ENCODE assay signal across 9 cellular contexts in genomic region chr16:75252946-75253911, GRCh38. TPM values are rescaled to one million over a fixed set of nuclear protein-coding genes. Genes with fewer than 3 reads are reported as not detected.
A peak's percentile ranks its signal among the peaks of the same experiment; 100 is the strongest.
DNase-seq lines count a peak whose midpoint lies in the region; ATAC-seq, FAIRE-seq and TF ChIP-seq lines count a peak whose summit lies in the region.
"Had no signal": no experiment of that assay in that cellular context is flagged by ENCODE, and none has a peak within 500 bp of the region (broad histone marks: within the 10 kb centered on the region; RNA-seq: fewer than 3 reads in every experiment).

No MANE protein-coding gene starts in this region.

- H3K4me1 ChIP-seq in astrocyte (ENCODE audit: insufficient read depth, low read length) (peaks cover 77% of the 10 kb centered on the region), hepatocyte (ENCODE audit: insufficient read depth) (peaks cover 85% of the 10 kb centered on the region)

- peak overlapping the region; percentile 80 for H3K4me2 ChIP-seq in astrocyte (ENCODE audit: low read length)
- peak overlapping the region; percentile 73 for H3K4me2 ChIP-seq in hepatocyte

- no peaks in the 10 kb centered on the region for H3K9me3 ChIP-seq in astrocyte (ENCODE audit: insufficient read depth, low read depth, low read length)
- H3K9me3 ChIP-seq in hepatocyte (ENCODE audit: low read depth) = no peaks in the 10 kb centered on the region

- peaks cover 57% of the 10 kb centered on the region for H3K4me1 Mint-ChIP-seq in astrocyte (ENCODE audit: low read depth, unreplicated experiment)
- H3K4me1 Mint-ChIP-seq in progenitor cell of endocrine pancreas (ENCODE audit: low read depth) = peaks cover 23% of the 10 kb centered on the region

- peaks cover 96% of the 10 kb centered on the region for H3K79me2 ChIP-seq in astrocyte (ENCODE audit: insufficient read depth, low read length)
- H3K79me2 ChIP-seq in hepatocyte = peaks cover 94% of the 10 kb centered on the region

- H3K36me3 ChIP-seq in astrocyte (ENCODE audit: insufficient read depth, low read length) (no peaks in the 10 kb centered on the region), hepatocyte (replicated peaks; ENCODE audit: insufficient read depth, low read depth) (no peaks in the 10 kb centered on the region)

- peak overlapping the region; percentile 73 for H3K9ac ChIP-seq in astrocyte (ENCODE audit: low read length)

- H3K27me3 ChIP-seq in astrocyte (ENCODE audit: insufficient read depth, low read length) (no peaks in the 10 kb centered on the region), hepatocyte (no peaks in the 10 kb centered on the region)

- peak overlapping the region; percentile 93 for H3K27ac Mint-ChIP-seq in astrocyte (ENCODE audit: unreplicated experiment)
- H3K27ac Mint-ChIP-seq in progenitor cell of endocrine pancreas = no peak overlapping the region

- H3K4me3 Mint-ChIP-seq in astrocyte (ENCODE audit: unreplicated experiment) = peak overlapping the region; percentile 70
- no peak overlapping the region for H3K4me3 Mint-ChIP-seq in progenitor cell of endocrine pancreas (ENCODE audit: low read depth)

- H3K27me3 Mint-ChIP-seq in astrocyte (ENCODE audit: low read depth, unreplicated experiment) (no peaks in the 10 kb centered on the region), progenitor cell of endocrine pancreas (no peaks in the 10 kb centered on the region)

- WGBS in hepatocyte (ENCODE audit: low lambda C conversion rate, missing lambda C conversion rate) = 58% methylated on average over 15 of the region's 15 CpGs

- H3K36me3 Mint-ChIP-seq in astrocyte (ENCODE audit: low read depth, unreplicated experiment) = peaks cover 3% of the 10 kb centered on the region
- H3K36me3 Mint-ChIP-seq in progenitor cell of endocrine pancreas (ENCODE audit: insufficient read depth) = no peaks in the 10 kb centered on the region

- H4K20me1 ChIP-seq in astrocyte (ENCODE audit: insufficient read depth, low read length) = peaks cover 87% of the 10 kb centered on the region
- H4K20me1 ChIP-seq in hepatocyte (ENCODE audit: insufficient read depth, poor library complexity, severe bottlenecking) = peaks cover 85% of the 10 kb centered on the region

- H3K27ac ChIP-seq in astrocyte (ENCODE audit: low read depth, low read length) = peak overlapping the region; percentile 82
- peak overlapping the region; percentile 96 for H3K27ac ChIP-seq in hepatocyte

- intact Hi-C loops in sciatic nerve (cut with DNase I) = no loop called here

- H3K4me3 ChIP-seq in astrocyte (ENCODE audit: insufficient read depth, low read depth, low read length) (peak overlapping the region; percentile 29), hepatocyte (no peak overlapping the region)

- no peaks in the 10 kb centered on the region for H3K9me2 ChIP-seq in hepatocyte (replicated peaks; ENCODE audit: insufficient read depth)

- TF ChIP-seq CTCF in astrocyte (IDR thresholded peaks at IDR 0.05; ENCODE audit: insufficient read depth, low read depth, low read length) (no peak), hepatocyte (IDR thresholded peaks at IDR 0.05; ENCODE audit: poor library complexity) (no peak), progenitor cell of endocrine pancreas (IDR thresholded peaks at IDR 0.05; ENCODE audit: unreplicated experiment) (no peak)

- no peak overlapping the region for H2AFZ ChIP-seq in astrocyte (ENCODE audit: low read depth, low read length)
- no peak overlapping the region for H2AFZ ChIP-seq in hepatocyte

- ATAC-seq in sciatic nerve = peak; percentile 40
- ATAC-seq in HG02973 (IDR thresholded peaks at IDR 0.05; ENCODE audit: unreplicated experiment) = no peak
- no peak for ATAC-seq in GM19351 (IDR thresholded peaks at IDR 0.05; ENCODE audit: unreplicated experiment)

- H3K9me3 Mint-ChIP-seq in astrocyte (ENCODE audit: unreplicated experiment) (no peaks in the 10 kb centered on the region), progenitor cell of endocrine pancreas (ENCODE audit: low read depth) (no peaks in the 10 kb centered on the region)

- DNase-seq in ELR (ENCODE audit: low read depth) (peak; percentile 72), astrocyte (ENCODE audit: low read depth) (peak; percentile 78), hepatocyte (ENCODE audit: low spot score) (peak; percentile 58), sciatic nerve (ENCODE audit: low spot score) (no peak), progenitor cell of endocrine pancreas (ENCODE audit: low spot score, unreplicated experiment) (no peak)
- no peak for DNase-seq in stimulated activated CD8-positive, alpha-beta memory T cell treated with anti-CD3 and anti-CD28 coated beads, Interleukin-4, amount 100 ng/mL, for 48 hours

- peak; percentile 17 for FAIRE-seq in astrocyte (lab: Jason Lieb, UNC)

RNA-seq across cellular contexts. Expression of gene BCAR1, which starts 1.8 kb away (rescaled TPM):
- total RNA-seq in astrocyte (241 and 296 TPM in 2 replicates), hepatocyte (73.2 and 77.3 TPM in 2 replicates), sciatic nerve (71.7 TPM), progenitor cell of endocrine pancreas (74.8 and 75.1 TPM in 2 replicates)
- 112 and 124 TPM in 2 replicates for polyA plus RNA-seq in hepatocyte

RNA-seq across cellular contexts. Expression of gene CTRB1, which starts 34.4 kb away (rescaled TPM):
- total RNA-seq in astrocyte (not detected in 2 replicates), hepatocyte (not detected in 2 replicates), sciatic nerve (2.7 TPM), progenitor cell of endocrine pancreas (not detected in 2 replicates)
- polyA plus RNA-seq in hepatocyte = 0.21 and 0.26 TPM in 2 replicates
- total RNA-seq: glomerular endothelial cell had no signal

RNA-seq across cellular contexts. Expression of gene CTRB2, which starts 46.3 kb away (rescaled TPM):
- total RNA-seq in astrocyte (0.43 TPM in 1 of 2 replicates, not detected in the other), hepatocyte (not detected in 2 replicates), sciatic nerve (7.3 TPM), progenitor cell of endocrine pancreas (1.1 TPM in 1 of 2 replicates, not detected in the other)
- 0.44 TPM in 1 of 2 replicates, not detected in the other for polyA plus RNA-seq in hepatocyte
- total RNA-seq: glomerular endothelial cell had no signal

Comparison
In these comparisons a context has a peak if more than half of its experiments do, and no peak if none do; other contexts are left out.
1. DNase-seq: peak in ELR (single experiment), astrocyte (single experiment) and hepatocyte (single experiment); none in sciatic nerve (single experiment), stimulated activated CD8-positive, alpha-beta memory T cell treated with anti-CD3 and anti-CD28 coated beads, Interleukin-4, amount 100 ng/mL, for 48 hours (single experiment) and progenitor cell of endocrine pancreas (single experiment).